Comparison of ENCODE assay signal across 1 cellular context in the genomic region with DNA sequence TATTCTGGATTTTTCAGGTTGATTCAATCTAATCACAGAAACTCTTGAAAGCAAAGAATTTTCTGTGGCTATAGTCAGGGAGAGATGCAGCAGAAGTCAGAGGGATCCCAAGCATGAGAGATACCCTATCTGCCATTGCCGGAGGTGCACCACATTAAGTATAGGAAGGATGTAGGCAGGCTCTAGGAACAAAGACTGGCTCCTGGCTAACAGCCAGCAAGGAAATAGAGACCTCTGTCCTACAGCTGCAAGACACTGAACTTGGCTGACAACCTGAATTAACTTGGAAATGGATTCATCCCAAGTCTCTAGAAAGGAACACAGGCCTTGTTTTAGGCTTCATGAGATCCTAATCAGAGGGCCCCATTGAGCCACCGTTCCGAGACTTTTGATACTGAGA.
TF ChIP-seq lines count a peak whose summit lies in the region.

No MANE protein-coding gene starts in this region.

TF ChIP-seq in SK-N-SH, 30 proteins besides CTCF, POLR2A, EP300 and RAD21 (continued from another document):
- TF ChIP-seq, protein P1, sequence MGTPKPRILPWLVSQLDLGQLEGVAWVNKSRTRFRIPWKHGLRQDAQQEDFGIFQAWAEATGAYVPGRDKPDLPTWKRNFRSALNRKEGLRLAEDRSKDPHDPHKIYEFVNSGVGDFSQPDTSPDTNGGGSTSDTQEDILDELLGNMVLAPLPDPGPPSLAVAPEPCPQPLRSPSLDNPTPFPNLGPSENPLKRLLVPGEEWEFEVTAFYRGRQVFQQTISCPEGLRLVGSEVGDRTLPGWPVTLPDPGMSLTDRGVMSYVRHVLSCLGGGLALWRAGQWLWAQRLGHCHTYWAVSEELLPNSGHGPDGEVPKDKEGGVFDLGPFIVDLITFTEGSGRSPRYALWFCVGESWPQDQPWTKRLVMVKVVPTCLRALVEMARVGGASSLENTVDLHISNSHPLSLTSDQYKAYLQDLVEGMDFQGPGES (IDR thresholded peaks at IDR 0.05; ENCODE audit: low read depth, low read length), result no peak
- TF ChIP-seq RXRA (IDR thresholded peaks at IDR 0.05; ENCODE audit: borderline replicate concordance, low read depth), result no peak
- no peak for TF ChIP-seq SIN3A (IDR thresholded peaks at IDR 0.05; ENCODE audit: borderline replicate concordance, low read depth, low read length)
- no peak for TF ChIP-seq FOXM1 (IDR thresholded peaks at IDR 0.05; ENCODE audit: low read depth)
- TF ChIP-seq SMC3 (IDR thresholded peaks at IDR 0.05; ENCODE audit: low read depth, low read length), result no peak
- TF ChIP-seq TCF12 (IDR thresholded peaks at IDR 0.05), result no peak
- TF ChIP-seq JUND (IDR thresholded peaks at IDR 0.05), result no peak
- no peak for TF ChIP-seq MEF2A (IDR thresholded peaks at IDR 0.05; ENCODE audit: borderline replicate concordance, low read depth)
- no peak for TF ChIP-seq MXI1 (IDR thresholded peaks at IDR 0.05; ENCODE audit: low read depth, low read length)
